Comparison of ENCODE assay signal across 27 cellular contexts in the genomic region with DNA sequence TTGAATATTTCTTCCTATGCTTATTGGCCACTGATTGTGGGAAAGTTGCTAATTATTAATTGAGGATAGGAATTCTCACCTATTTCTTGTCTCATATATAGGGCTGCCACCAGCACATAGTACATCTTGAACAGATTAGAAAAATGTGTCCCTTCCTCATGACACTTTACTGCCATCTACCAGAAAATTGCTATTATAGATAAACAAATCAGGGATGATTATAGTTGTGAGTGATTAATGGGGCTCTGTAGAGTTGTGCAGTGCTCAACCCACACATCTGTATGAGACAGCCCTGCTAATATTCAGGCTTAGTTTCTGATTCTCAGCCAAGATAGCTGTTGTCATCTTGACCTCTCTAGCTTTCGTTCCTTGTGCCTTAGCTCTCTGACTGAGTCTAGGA.
DNase-seq lines count a peak whose midpoint lies in the region; ATAC-seq and TF ChIP-seq lines count a peak whose summit lies in the region.
"Had no signal": no experiment of that assay in that cellular context is flagged by ENCODE, and none has a peak within 500 bp of the region (broad histone marks: within the 10 kb centered on the region; RNA-seq: fewer than 3 reads in every experiment).

No MANE protein-coding gene starts in this region.

- intact Hi-C loops in CD4-positive, alpha-beta memory T cell (cut with micrococcal nuclease) = loop anchor here (5.0 kb wide), 1 partner anchor 468 kb away; no protein-coding TSS in a partner anchor

- no peaks in the 10 kb centered on the region for H3K9me3 Mint-ChIP-seq in CD4-positive, alpha-beta memory T cell
- H3K9me3 Mint-ChIP-seq in stimulated activated effector memory CD8-positive, alpha-beta T cell treated with anti-CD3 and anti-CD28 coated beads, Interleukin-12 subunit alpha, Interleukin-12 subunit beta, amount 100 ng/mL, for 72 hours = no peaks in the 10 kb centered on the region
- H3K9me3 Mint-ChIP-seq: activated naive CD8-positive, alpha-beta T cell treated with anti-CD3 and anti-CD28 coated beads, Interleukin-2, amount 50 U/mL, for 24 hours; CD4-positive, alpha-beta T cell; central memory CD8-positive, alpha-beta T cell had no signal

- H3K36me3 ChIP-seq in CD4-positive, alpha-beta memory T cell (ENCODE audit: insufficient read depth, low read length) = no peaks in the 10 kb centered on the region
- H3K36me3 ChIP-seq: left lung, ovary, spleen, suprapubic skin had no signal

- H3K4me3 Mint-ChIP-seq in CD4-positive, alpha-beta memory T cell = no peak overlapping the region
- H3K4me3 Mint-ChIP-seq in stimulated activated effector memory CD8-positive, alpha-beta T cell treated with anti-CD3 and anti-CD28 coated beads, Interleukin-12 subunit alpha, Interleukin-12 subunit beta, amount 100 ng/mL, for 72 hours = no peak overlapping the region
- H3K4me3 Mint-ChIP-seq: activated CD4-positive, alpha-beta T cell treated with anti-CD3 and anti-CD28 coated beads for 36 hours; activated naive CD8-positive, alpha-beta T cell treated with anti-CD3 and anti-CD28 coated beads, Interleukin-2, amount 50 U/mL, for 24 hours; CD4-positive, alpha-beta T cell; central memory CD8-positive, alpha-beta T cell; nephron progenitor cell had no signal

- no peak overlapping the region for H3K4me3 ChIP-seq in CD4-positive, alpha-beta memory T cell (ENCODE audit: low read length in 2 of 2)
- no peak overlapping the region for H3K4me3 ChIP-seq in fibroblast of mammary gland (ENCODE audit: control insufficient read depth, low read depth, low read length)
- H3K4me3 ChIP-seq: left lung, ovary, spleen, suprapubic skin had no signal

- no peaks in the 10 kb centered on the region for H3K27me3 ChIP-seq in CD4-positive, alpha-beta memory T cell (ENCODE audit: insufficient read depth, low read length)
- H3K27me3 ChIP-seq: left lung, ovary, spleen, suprapubic skin had no signal

- POLR2A ChIA-PET in CD4-positive, alpha-beta memory T cell (lab: Charles Lee; ENCODE audit: partially characterized antibody) = no interaction called here

- no peaks in the 10 kb centered on the region for H3K4me1 ChIP-seq in CD4-positive, alpha-beta memory T cell (ENCODE audit: insufficient read depth, low read length)
- H3K4me1 ChIP-seq: left lung, spleen had no signal

- H3K9me3 ChIP-seq in CD4-positive, alpha-beta memory T cell (ENCODE audit: control insufficient read depth in 1 of 2, low read length in 2 of 2) = no peaks in the 10 kb centered on the region
- H3K9me3 ChIP-seq: left lung, ovary, spleen, suprapubic skin had no signal

- TF ChIP-seq CTCF in fibroblast of mammary gland (conservative IDR thresholded peaks at IDR 0.05; ENCODE audit: control insufficient read depth, insufficient read depth, low read depth, low read length) = no peak

- peak in 4 of 5 donors; percentile 8 to 22 (median 9) for DNase-seq in CD4-positive, alpha-beta memory T cell
- DNase-seq in HCEC 1CT (peak; percentile 13), fibroblast of mammary gland (ENCODE audit: low read depth) (peak; percentile 34), mesenteric fat pad (ENCODE audit: low spot score) (no peak), NCI-H748 treated with DMSO at 0.1 percent for 48 hours (lab: John Stamatoyannopoulos, UW) (no peak)
- DNase-seq in stimulated activated effector memory CD8-positive, alpha-beta T cell treated with anti-CD3 and anti-CD28 coated beads, Interleukin-12 subunit alpha, Interleukin-12 subunit beta, amount 100 ng/mL, for 72 hours (ENCODE audit: low spot score in 2 of 2) = no peak
- DNase-seq: activated CD4-positive, alpha-beta T cell treated with anti-CD3 and anti-CD28 coated beads for 36 hours; activated effector memory CD4-positive, alpha-beta T cell treated with Interleukin-2 at 50 U/mL for 16 hours; activated naive CD8-positive, alpha-beta T cell treated with anti-CD3 and anti-CD28 coated beads, Interleukin-2, amount 50 U/mL, for 24 hours; activated T-cell treated with anti-CD3 and anti-CD28 coated beads for 4 hours; CD4-positive, alpha-beta T cell; DMS 273 treated with DMSO at 0.1 percent for 48 hours; hypothalamus; KG1; left lung; midbrain; NCI-H1436; NCI-H446; NCI-H82; nephron progenitor cell; ovary; retina; spleen had no signal

- H3K36me3 Mint-ChIP-seq in CD4-positive, alpha-beta memory T cell = no peaks in the 10 kb centered on the region
- H3K36me3 Mint-ChIP-seq in stimulated activated effector memory CD8-positive, alpha-beta T cell treated with anti-CD3 and anti-CD28 coated beads, Interleukin-12 subunit alpha, Interleukin-12 subunit beta, amount 100 ng/mL, for 72 hours = no peaks in the 10 kb centered on the region

- H3K4me1 Mint-ChIP-seq in CD4-positive, alpha-beta memory T cell = no peaks in the 10 kb centered on the region
- H3K4me1 Mint-ChIP-seq in stimulated activated effector memory CD8-positive, alpha-beta T cell treated with anti-CD3 and anti-CD28 coated beads, Interleukin-12 subunit alpha, Interleukin-12 subunit beta, amount 100 ng/mL, for 72 hours = no peaks in the 10 kb centered on the region
- H3K4me1 Mint-ChIP-seq: activated CD4-positive, alpha-beta T cell treated with anti-CD3 and anti-CD28 coated beads for 36 hours; activated naive CD8-positive, alpha-beta T cell treated with anti-CD3 and anti-CD28 coated beads, Interleukin-2, amount 50 U/mL, for 24 hours; central memory CD8-positive, alpha-beta T cell had no signal

- no peak overlapping the region for H3K27ac ChIP-seq in CD4-positive, alpha-beta memory T cell (ENCODE audit: low read depth, low read length)
- H3K27ac ChIP-seq: left lung, ovary, spleen, suprapubic skin had no signal

- peak; percentile 45 for ATAC-seq in stimulated activated effector memory CD8-positive, alpha-beta T cell treated with anti-CD3 and anti-CD28 coated beads, Interleukin-12 subunit alpha, Interleukin-12 subunit beta, amount 100 ng/mL, for 72 hours
- ATAC-seq in HG03175 (IDR thresholded peaks at IDR 0.05; ENCODE audit: unreplicated experiment) = no peak
- ATAC-seq: activated CD4-positive, alpha-beta T cell treated with anti-CD3 and anti-CD28 coated beads for 36 hours; activated naive CD8-positive, alpha-beta T cell treated with anti-CD3 and anti-CD28 coated beads, Interleukin-2, amount 50 U/mL, for 24 hours; HCT116 had no signal

- no peak overlapping the region for H3K27ac Mint-ChIP-seq in CD4-positive, alpha-beta memory T cell
- no peak overlapping the region for H3K27ac Mint-ChIP-seq in stimulated activated effector memory CD8-positive, alpha-beta T cell treated with anti-CD3 and anti-CD28 coated beads, Interleukin-12 subunit alpha, Interleukin-12 subunit beta, amount 100 ng/mL, for 72 hours
- H3K27ac Mint-ChIP-seq: activated CD4-positive, alpha-beta T cell treated with anti-CD3 and anti-CD28 coated beads for 36 hours; activated naive CD8-positive, alpha-beta T cell treated with anti-CD3 and anti-CD28 coated beads, Interleukin-2, amount 50 U/mL, for 24 hours; CD4-positive, alpha-beta T cell; nephron progenitor cell had no signal

- CTCF ChIA-PET in CD4-positive, alpha-beta memory T cell (lab: Charles Lee; ENCODE audit: partially characterized antibody) = no interaction called here

- no peaks in the 10 kb centered on the region for H3K27me3 Mint-ChIP-seq in CD4-positive, alpha-beta memory T cell
- H3K27me3 Mint-ChIP-seq: activated CD4-positive, alpha-beta T cell treated with anti-CD3 and anti-CD28 coated beads for 36 hours; activated naive CD8-positive, alpha-beta T cell treated with anti-CD3 and anti-CD28 coated beads, Interleukin-2, amount 50 U/mL, for 24 hours; CD4-positive, alpha-beta T cell; central memory CD8-positive, alpha-beta T cell had no signal

Comparison
In these comparisons a context has a peak if more than half of its experiments do, and no peak if none do; other contexts are left out.
1. DNase-seq: peak in CD4-positive, alpha-beta memory T cell (4 of 5), HCEC 1CT (single experiment) and fibroblast of mammary gland (single experiment); none in stimulated activated effector memory CD8-positive, alpha-beta T cell treated with anti-CD3 and anti-CD28 coated beads, Interleukin-12 subunit alpha, Interleukin-12 subunit beta, amount 100 ng/mL, for 72 hours (0 of 2), mesenteric fat pad (single experiment) and NCI-H748 treated with DMSO at 0.1 percent for 48 hours (single experiment).